9 cellular contexts compared by ENCODE assay signal in the genomic region with DNA sequence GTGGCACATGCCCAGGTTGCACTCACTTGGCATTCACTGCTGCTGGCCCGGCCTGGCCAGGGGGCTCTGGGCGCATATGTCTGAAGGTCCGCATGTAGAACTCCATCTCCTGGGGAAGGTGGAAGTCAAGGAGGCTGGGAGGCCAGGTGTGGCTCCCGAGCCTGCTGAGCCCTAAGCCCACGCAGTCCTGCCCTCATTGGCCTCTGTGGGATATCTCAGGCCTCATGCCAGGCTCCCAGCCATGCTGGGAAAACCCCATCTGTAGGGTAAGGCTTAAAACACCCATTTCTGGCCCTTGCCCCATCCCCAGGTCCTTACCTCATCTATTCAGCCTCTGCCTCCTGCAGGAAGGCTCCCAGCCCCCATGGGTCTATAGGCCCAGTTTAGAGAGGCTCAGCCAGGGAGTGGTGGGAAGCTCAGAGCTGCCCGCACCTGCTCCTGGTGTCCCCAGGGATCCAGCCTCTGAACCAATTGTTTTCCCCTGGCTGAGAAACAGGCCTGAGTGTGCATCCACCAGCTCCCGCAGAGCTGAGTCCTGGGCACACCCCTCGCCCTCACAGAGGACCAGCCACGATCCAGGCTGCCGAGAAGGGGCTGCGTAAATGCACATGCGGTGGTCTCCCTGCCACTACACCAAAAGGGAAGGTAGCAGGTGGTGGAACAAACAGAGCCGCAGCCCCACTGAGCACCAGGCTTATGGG. TPM values are rescaled to one million over a fixed set of nuclear protein-coding genes. Genes with fewer than 3 reads are reported as not detected.
DNase-seq lines count a peak whose midpoint lies in the region; ATAC-seq and TF ChIP-seq lines count a peak whose summit lies in the region.
"Had no signal": no experiment of that assay in that cellular context is flagged by ENCODE, and none has a peak within 500 bp of the region (broad histone marks: within the 10 kb centered on the region; RNA-seq: fewer than 3 reads in every experiment).

No MANE protein-coding gene starts in this region.

- no peaks in the 10 kb centered on the region for H3K27me3 ChIP-seq in OCI-LY3 (ENCODE audit: low read depth, low read length)
- H3K27me3 ChIP-seq in upper lobe of left lung: peaks cover 0 to 13% (median 2%) of the 10 kb centered on the region in 4 donors

- WGBS in upper lobe of left lung, 2 donors: 60 to 87% methylated on average over 1 to 12 of the region's 13 CpGs

- TF ChIP-seq CTCF in OCI-LY3 (IDR thresholded peaks at IDR 0.05; ENCODE audit: low read depth, low read length) (no peak), upper lobe of left lung (IDR thresholded peaks at IDR 0.05) (no peak)

- ATAC-seq in left cardiac atrium: no peak
- no peak for ATAC-seq in upper lobe of left lung (ENCODE audit: low FRiP score in 2 of 2)

- H3K79me2 ChIP-seq in OCI-LY3 (ENCODE audit: low read length): no peaks in the 10 kb centered on the region

- TF ChIP-seq EP300 in upper lobe of left lung (IDR thresholded peaks at IDR 0.05): no peak

- H3K27ac ChIP-seq in OCI-LY3 (ENCODE audit: low read length) (no peak overlapping the region), upper lobe of left lung (peak overlapping the region; percentile 43 to 69 (median 65))

- TF ChIP-seq POLR2A in upper lobe of left lung (IDR thresholded peaks at IDR 0.05): no peak

- H2AFZ ChIP-seq in OCI-LY3 (ENCODE audit: low read depth, low read length): no peak overlapping the region

- H3K9me3 ChIP-seq in OCI-LY3 (ENCODE audit: insufficient read depth, low read length): no peaks in the 10 kb centered on the region
- no peaks in the 10 kb centered on the region for H3K9me3 ChIP-seq in upper lobe of left lung

- no peak overlapping the region for H3K9ac ChIP-seq in OCI-LY3 (ENCODE audit: low read length)

- 0 out of 2 replicates have a peak overlapping the region, but pooled peaks have one; percentile 23 for H3K4me2 ChIP-seq in OCI-LY3 (ENCODE audit: low read length)

- H3K4me3 ChIP-seq in OCI-LY3 (ENCODE audit: low read length) (no peak overlapping the region), upper lobe of left lung (peak overlapping the region in 1 of 4 donors; percentile 0)

- H3K4me1 ChIP-seq in OCI-LY3 (ENCODE audit: low read length) (peaks cover 49% of the 10 kb centered on the region), upper lobe of left lung (peaks cover 51 to 88% (median 70%) of the 10 kb centered on the region in 4 donors)

- H4K20me1 ChIP-seq in OCI-LY3 (ENCODE audit: insufficient read depth, low read length): no peaks in the 10 kb centered on the region

- intact Hi-C loops in cardiac septum (cut with DNase I) (loop anchor here (5.0 kb wide), 1 partner anchor 133 kb away; no protein-coding TSS in a partner anchor), left cardiac atrium (cut with DNase I) (loop anchor here in 1 of 2 donors (10.0 kb wide), 1 partner anchor 131 kb away; no protein-coding TSS in a partner anchor)

- H3K36me3 ChIP-seq in OCI-LY3 (replicated peaks; ENCODE audit: low read depth, low read length): no peaks in the 10 kb centered on the region
- no peaks in the 10 kb centered on the region for H3K36me3 ChIP-seq in upper lobe of left lung

- DNase-seq in cardiac septum (ENCODE audit: low spot score) (peak; percentile 47), left cardiac atrium (no peak), iris pigment epithelial cell (ENCODE audit: low read depth) (peak; percentile 20), upper lobe of left lung (peak in 1 of 2 donors; percentile 69), AG08395 (ENCODE audit: low spot score) (no peak), cortex of kidney (lab: John Stamatoyannopoulos, UW) (no peak)
- no peak for DNase-seq in stimulated activated naive CD4-positive, alpha-beta T cell (lab: John Stamatoyannopoulos, UW)

RNA-seq across cellular contexts. Expression of a gene that starts 2.3 kb away (rescaled TPM):
- total RNA-seq in cardiac septum (9.6 TPM), left cardiac atrium (10 to 100 TPM; 22.9 to 40.1 TPM), upper lobe of left lung (100 to 1,000 TPM in 4 of 6 donors, 10 to 100 TPM in 2; 40.0 to 167 (median 112) TPM)
- total RNA-seq: epithelial cell of proximal tubule had no signal

RNA-seq across cellular contexts. Expression of a gene that starts 20.7 kb away (rescaled TPM):
- total RNA-seq in cardiac septum (4.6 TPM), left cardiac atrium (1 to 10 TPM; 4.6 to 6.8 TPM), upper lobe of left lung (10 to 100 TPM; 14.7 to 49.2 (median 21.4) TPM)

RNA-seq across cellular contexts. Expression of a gene that starts 35.3 kb away (rescaled TPM):
- total RNA-seq in cardiac septum (0.27 TPM), left cardiac atrium (1 to 10 TPM in 1 of 2 donors, not detected in 1; 1.6 TPM), upper lobe of left lung (1 to 10 TPM in 5 of 6 donors, under 1 TPM in 1; 0.78 to 5.0 (median 1.6) TPM)

Comparison
In these comparisons a context has a peak if more than half of its experiments do, and no peak if none do; other contexts are left out.
1. DNase-seq: peak in cardiac septum (single experiment) and iris pigment epithelial cell (single experiment); none in left cardiac atrium (single experiment), AG08395 (single experiment), cortex of kidney (single experiment) and stimulated activated naive CD4-positive, alpha-beta T cell (0 of 6).